In genomic region chr6:21880249-21880648, GRCh38 we compare ENCODE assay signal across 4 cellular contexts.
DNase-seq lines count a peak whose midpoint lies in the region; FAIRE-seq and TF ChIP-seq lines count a peak whose summit lies in the region.
"Not testable (repeated sequence)": the region's sequence is repeated elsewhere in the genome, so short reads cannot be mapped to it uniquely, and the experiment has no call there.

No MANE protein-coding gene starts in this region.

- not testable (repeated sequence) for H3K4me1 ChIP-seq in HEK293 (ENCODE audit: control insufficient read depth, insufficient read depth, low read length); astrocyte (ENCODE audit: insufficient read depth, low read length)

- H3K4me1 Mint-ChIP-seq in astrocyte (ENCODE audit: low read depth, unreplicated experiment): peaks cover 25% of the 10 kb centered on the region
- peaks cover 23% of the 10 kb centered on the region for H3K4me1 Mint-ChIP-seq in nephron
- not testable (repeated sequence) for H3K4me1 Mint-ChIP-seq in nephron progenitor cell

- not testable (repeated sequence) for FAIRE-seq in astrocyte (lab: Jason Lieb, UNC)

- not testable (repeated sequence) for H3K36me3 ChIP-seq in HEK293 (ENCODE audit: control insufficient read depth in 2 of 2, insufficient read depth in 1 of 2, low read length in 2 of 2); astrocyte (ENCODE audit: insufficient read depth, low read length)

- not testable (repeated sequence) for H3K9me3 Mint-ChIP-seq in astrocyte (ENCODE audit: unreplicated experiment)
- H3K9me3 Mint-ChIP-seq in nephron (peaks cover 46% of the 10 kb centered on the region), nephron progenitor cell (peaks cover 73% of the 10 kb centered on the region)

- H3K79me2 ChIP-seq in astrocyte (ENCODE audit: insufficient read depth, low read length): not testable (repeated sequence)

- H3K9ac ChIP-seq in astrocyte (ENCODE audit: low read length): not testable (repeated sequence)

- CTCF ChIA-PET in HEK293 (lab: Yijun Ruan, JAX): not testable (repeated sequence)

- H4K20me1 ChIP-seq in astrocyte (ENCODE audit: insufficient read depth, low read length): not testable (repeated sequence)

- H3K27me3 Mint-ChIP-seq in astrocyte (ENCODE audit: low read depth, unreplicated experiment); nephron (ENCODE audit: low read depth); nephron progenitor cell (ENCODE audit: low read depth, poor library complexity): not testable (repeated sequence)

- POLR2A ChIA-PET in HEK293 (lab: Yijun Ruan, JAX): not testable (repeated sequence)

- H3K4me2 ChIP-seq in astrocyte (ENCODE audit: low read length): not testable (repeated sequence)

- H3K27ac Mint-ChIP-seq in astrocyte (ENCODE audit: unreplicated experiment) (peak overlapping the region; percentile 31), nephron (peak overlapping the region; percentile 22 to 73 (median 37)), nephron progenitor cell (peak overlapping the region; percentile 48)

- not testable (repeated sequence) for H2AFZ ChIP-seq in astrocyte (ENCODE audit: low read depth, low read length)

- not testable (repeated sequence) for H3K4me3 ChIP-seq in HEK293 (ENCODE audit: low read depth, low read length); astrocyte (ENCODE audit: insufficient read depth, low read depth, low read length)

- DNase-seq in astrocyte (ENCODE audit: low read depth); nephron progenitor cell: not testable (repeated sequence)

- TF ChIP-seq CTCF in HEK293 (tag by site-specific recombination; IDR thresholded peaks at IDR 0.05); astrocyte (IDR thresholded peaks at IDR 0.05; ENCODE audit: insufficient read depth, low read depth, low read length); nephron (IDR thresholded peaks at IDR 0.05; ENCODE audit: unreplicated experiment in 3 of 3); nephron progenitor cell (IDR thresholded peaks at IDR 0.05): not testable (repeated sequence)

- not testable (repeated sequence) for H3K4me3 Mint-ChIP-seq in astrocyte (ENCODE audit: unreplicated experiment); nephron; nephron progenitor cell

- not testable (repeated sequence) for H3K27me3 ChIP-seq in astrocyte (ENCODE audit: insufficient read depth, low read length)

- H3K9me3 ChIP-seq in HEK293 (ENCODE audit: control insufficient read depth, insufficient read depth, low read depth, low read length); astrocyte (ENCODE audit: insufficient read depth, low read depth, low read length): not testable (repeated sequence)

- H3K27ac ChIP-seq in HEK293 (ENCODE audit: extremely low read depth, low read depth, low read length); astrocyte (ENCODE audit: low read depth, low read length): not testable (repeated sequence)

- peaks cover 24% of the 10 kb centered on the region for H3K36me3 Mint-ChIP-seq in astrocyte (ENCODE audit: low read depth, unreplicated experiment)
- H3K36me3 Mint-ChIP-seq in nephron (ENCODE audit: low read depth): peaks cover 69% of the 10 kb centered on the region
- H3K36me3 Mint-ChIP-seq in nephron progenitor cell (ENCODE audit: low read depth): peaks cover 85% of the 10 kb centered on the region

TF ChIP-seq in HEK293, 187 proteins besides CTCF, POLR2A, EP300 and RAD21:
- peak; percentile 95 for TF ChIP-seq ZNF558 (tag by site-specific recombination; IDR thresholded peaks at IDR 0.05)
